8 cellular contexts compared by ENCODE assay signal in genomic region chr4:176320340-176320975, GRCh38. TPM values are rescaled to one million over a fixed set of nuclear protein-coding genes. Genes with fewer than 3 reads are reported as not detected.
DNase-seq lines count a peak whose midpoint lies in the region; ATAC-seq and FAIRE-seq lines count a peak whose summit lies in the region.

No MANE protein-coding gene starts in this region.

- peak; percentile 83 for FAIRE-seq in GM18507 (lab: Jason Lieb, UNC)

- no peaks in the 10 kb centered on the region for H3K9me3 Mint-ChIP-seq in activated CD4-positive, alpha-beta T cell treated with anti-CD3 and anti-CD28 coated beads for 36 hours (ENCODE audit: low read depth)

- peaks cover 13% of the 10 kb centered on the region for H3K36me3 Mint-ChIP-seq in activated CD4-positive, alpha-beta T cell treated with anti-CD3 and anti-CD28 coated beads for 36 hours (ENCODE audit: low read depth)

- peaks cover 34% of the 10 kb centered on the region for H3K4me1 Mint-ChIP-seq in activated CD4-positive, alpha-beta T cell treated with anti-CD3 and anti-CD28 coated beads for 36 hours

- peak; percentile 78 for ATAC-seq in HG02973 (IDR thresholded peaks at IDR 0.05; ENCODE audit: unreplicated experiment)
- peak; percentile 74 for ATAC-seq in activated CD4-positive, alpha-beta T cell treated with anti-CD3 and anti-CD28 coated beads for 36 hours
- ATAC-seq in left lobe of liver = peak; percentile 83

- no peaks in the 10 kb centered on the region for H3K27me3 Mint-ChIP-seq in activated CD4-positive, alpha-beta T cell treated with anti-CD3 and anti-CD28 coated beads for 36 hours

- peak; percentile 63 for DNase-seq in 8988T
- DNase-seq in GM18507 (ENCODE audit: extremely low spot score, insufficient read length, low read depth) = peak; percentile 69
- peak; percentile 46 for DNase-seq in NCI-H2171 treated with DMSO at 0.1 percent for 48 hours (lab: John Stamatoyannopoulos, UW)
- peak; percentile 94 for DNase-seq in activated CD4-positive, alpha-beta T cell treated with anti-CD3 and anti-CD28 coated beads for 36 hours
- peak; percentile 90 for DNase-seq in left lobe of liver (ENCODE audit: low spot score)
- DNase-seq in stimulated activated CD4-positive, alpha-beta T cell treated with anti-CD3 and anti-CD28 coated beads, Interleukin-1b, Interleukin-23, amount 100 ng/mL, for 48 hours = peak; percentile 89

- H3K27ac ChIP-seq in cingulate gyrus (ENCODE audit: low read depth, low read length) = peak overlapping the region; percentile 95

- peak overlapping the region; percentile 97 for H3K27ac Mint-ChIP-seq in activated CD4-positive, alpha-beta T cell treated with anti-CD3 and anti-CD28 coated beads for 36 hours

- CTCF ChIA-PET in activated CD4-positive, alpha-beta T cell treated with anti-CD3 and anti-CD28 coated beads for 36 hours (lab: Charles Lee) = interaction anchor here (1.0 to 1.4 kb wide), 2 partner anchors 10 to 20 kb away, joined by 3 read pairs; no protein-coding TSS in a partner anchor

- POLR2A ChIA-PET in activated CD4-positive, alpha-beta T cell treated with anti-CD3 and anti-CD28 coated beads for 36 hours (lab: Charles Lee) = no interaction called here

- peak overlapping the region; percentile 97 for H3K4me3 Mint-ChIP-seq in activated CD4-positive, alpha-beta T cell treated with anti-CD3 and anti-CD28 coated beads for 36 hours

- intact Hi-C loops in activated CD4-positive, alpha-beta T cell treated with anti-CD3 and anti-CD28 coated beads for 36 hours (cut with DNase I, micrococcal nuclease) = loop anchor here (1.0 to 2.0 kb wide), 4 partner anchors 125 to 1122 kb away; partner anchors contain the start of genes WDR17 (in 2 of the 2), AGA (in 1 of the 2) and SPATA4 (in 1 of the 2)

RNA-seq across cellular contexts. Expression of gene SPCS3, which starts 0.7 kb away (rescaled TPM):
- total RNA-seq in activated CD4-positive, alpha-beta T cell treated with anti-CD3 and anti-CD28 coated beads for 36 hours = 100 to 1,000 TPM; 120 to 142 TPM
- total RNA-seq in left lobe of liver = 108 TPM

RNA-seq across cellular contexts. Expression of gene ASB5, which starts 51.4 kb away (rescaled TPM):
- not detected for total RNA-seq in activated CD4-positive, alpha-beta T cell treated with anti-CD3 and anti-CD28 coated beads for 36 hours
- not detected for total RNA-seq in left lobe of liver

Comparison
In these comparisons a context has a peak if more than half of its experiments do, and no peak if none do; other contexts are left out.
1. Peak in every context shown above with its lines: DNase-seq, ATAC-seq and H3K27ac ChIP-seq.